11 cellular contexts compared by ENCODE assay signal in genomic region chr3:16148783-16149182, GRCh38. TPM values are rescaled to one million over a fixed set of nuclear protein-coding genes. Genes with fewer than 3 reads are reported as not detected.
A peak's percentile ranks its signal among the peaks of the same experiment; 100 is the strongest.
DNase-seq lines count a peak whose midpoint lies in the region; ATAC-seq and TF ChIP-seq lines count a peak whose summit lies in the region.
"Had no signal": no experiment of that assay in that cellular context is flagged by ENCODE, and none has a peak within 500 bp of the region (broad histone marks: within the 10 kb centered on the region; RNA-seq: fewer than 3 reads in every experiment).

No MANE protein-coding gene starts in this region.

- no peaks in the 10 kb centered on the region for H3K36me3 ChIP-seq in smooth muscle cell (ENCODE audit: low read depth)

- no peaks in the 10 kb centered on the region for H3K4me1 Mint-ChIP-seq in stimulated activated effector memory CD8-positive, alpha-beta T cell treated with anti-CD3 and anti-CD28 coated beads, Interleukin-12 subunit alpha, Interleukin-12 subunit beta, amount 100 ng/mL, for 72 hours
- H3K4me1 Mint-ChIP-seq in activated CD8-positive, alpha-beta memory T cell treated with anti-CD3 and anti-CD28 coated beads, Interleukin-2, amount 10 ng/mL, durations not matched to agents 7 days and 5 days, result no peaks in the 10 kb centered on the region
- H3K4me1 Mint-ChIP-seq: activated naive CD4-positive, alpha-beta T cell treated with anti-CD3 and anti-CD28 coated beads, Interleukin-2, amount 50 U/mL, for 24 hours had no signal

- no peak overlapping the region for H3K4me2 ChIP-seq in smooth muscle cell
- H3K4me2 ChIP-seq: SK-N-SH had no signal

- 63% methylated on average over 4 of the region's 4 CpGs for WGBS in smooth muscle cell (ENCODE audit: low lambda C conversion rate)

- H3K27ac ChIP-seq in smooth muscle cell (ENCODE audit: low read depth), result no peak overlapping the region

- no peaks in the 10 kb centered on the region for H4K20me1 ChIP-seq in smooth muscle cell (ENCODE audit: low read depth)

- TF ChIP-seq CTCF in smooth muscle cell (IDR thresholded peaks at IDR 0.05; ENCODE audit: borderline replicate concordance, insufficient read depth, poor library complexity, severe bottlenecking), result no peak

- no peak overlapping the region for H3K9ac ChIP-seq in smooth muscle cell (ENCODE audit: low read depth)
- H3K9ac ChIP-seq: SK-N-SH had no signal

- CTCF ChIA-PET in activated CD8-positive, alpha-beta memory T cell treated with anti-CD3 and anti-CD28 coated beads, Interleukin-2, amount 10 ng/mL, durations not matched to agents 7 days and 5 days (lab: Charles Lee), result no interaction called here

- no peak overlapping the region for H2AFZ ChIP-seq in smooth muscle cell (ENCODE audit: low read depth)

- H3K27me3 Mint-ChIP-seq in activated CD8-positive, alpha-beta memory T cell treated with anti-CD3 and anti-CD28 coated beads, Interleukin-2, amount 10 ng/mL, durations not matched to agents 7 days and 5 days, result peaks cover 11% of the 10 kb centered on the region

- ATAC-seq in left ventricle myocardium superior (peak; percentile 83), GM18498 (IDR thresholded peaks at IDR 0.05; ENCODE audit: unreplicated experiment) (no peak)
- ATAC-seq in stimulated activated effector memory CD8-positive, alpha-beta T cell treated with anti-CD3 and anti-CD28 coated beads, Interleukin-12 subunit alpha, Interleukin-12 subunit beta, amount 100 ng/mL, for 72 hours, result no peak
- no peak for ATAC-seq in activated CD8-positive, alpha-beta memory T cell treated with anti-CD3 and anti-CD28 coated beads, Interleukin-2, amount 10 ng/mL, durations not matched to agents 7 days and 5 days

- H3K9me3 Mint-ChIP-seq in stimulated activated effector memory CD8-positive, alpha-beta T cell treated with anti-CD3 and anti-CD28 coated beads, Interleukin-12 subunit alpha, Interleukin-12 subunit beta, amount 100 ng/mL, for 72 hours, result peaks cover 3% of the 10 kb centered on the region
- H3K9me3 Mint-ChIP-seq in activated CD8-positive, alpha-beta memory T cell treated with anti-CD3 and anti-CD28 coated beads, Interleukin-2, amount 10 ng/mL, durations not matched to agents 7 days and 5 days (ENCODE audit: low read depth), result peaks cover 9% of the 10 kb centered on the region

- H3K4me3 ChIP-seq in smooth muscle cell, result no peak overlapping the region

- intact Hi-C loops in left ventricle myocardium superior (cut with micrococcal nuclease), result no loop called here

- H3K27me3 ChIP-seq in smooth muscle cell (ENCODE audit: low read depth), result no peaks in the 10 kb centered on the region

- H3K79me2 ChIP-seq in smooth muscle cell (ENCODE audit: low read depth), result no peaks in the 10 kb centered on the region

- no peak overlapping the region for H3K4me3 Mint-ChIP-seq in stimulated activated effector memory CD8-positive, alpha-beta T cell treated with anti-CD3 and anti-CD28 coated beads, Interleukin-12 subunit alpha, Interleukin-12 subunit beta, amount 100 ng/mL, for 72 hours
- no peak overlapping the region for H3K4me3 Mint-ChIP-seq in activated CD8-positive, alpha-beta memory T cell treated with anti-CD3 and anti-CD28 coated beads, Interleukin-2, amount 10 ng/mL, durations not matched to agents 7 days and 5 days
- H3K4me3 Mint-ChIP-seq: activated naive CD4-positive, alpha-beta T cell treated with anti-CD3 and anti-CD28 coated beads, Interleukin-2, amount 50 U/mL, for 24 hours had no signal

- DNase-seq in HCEC 1CT (peak; percentile 87), astrocyte of the hippocampus (ENCODE audit: low read depth, low spot score) (peak; percentile 80), left ventricle myocardium superior (peak; percentile 65), smooth muscle cell (lab: John Stamatoyannopoulos, UW; ENCODE audit: unreplicated experiment) (no peak)
- DNase-seq in stimulated activated effector memory CD8-positive, alpha-beta T cell treated with anti-CD3 and anti-CD28 coated beads, Interleukin-12 subunit alpha, Interleukin-12 subunit beta, amount 100 ng/mL, for 72 hours (ENCODE audit: low spot score in 2 of 2), result no peak
- DNase-seq in activated CD8-positive, alpha-beta memory T cell treated with anti-CD3 and anti-CD28 coated beads, Interleukin-2, amount 10 ng/mL, durations not matched to agents 7 days and 5 days, result no peak
- DNase-seq in stimulated activated CD4-positive, alpha-beta T cell treated with anti-CD3 and anti-CD28 coated beads, Interleukin-4, amount 100 ng/mL, for 4 hours, result no peak
- DNase-seq: SK-N-SH had no signal

- H3K36me3 Mint-ChIP-seq in stimulated activated effector memory CD8-positive, alpha-beta T cell treated with anti-CD3 and anti-CD28 coated beads, Interleukin-12 subunit alpha, Interleukin-12 subunit beta, amount 100 ng/mL, for 72 hours, result no peaks in the 10 kb centered on the region
- H3K36me3 Mint-ChIP-seq in activated CD8-positive, alpha-beta memory T cell treated with anti-CD3 and anti-CD28 coated beads, Interleukin-2, amount 10 ng/mL, durations not matched to agents 7 days and 5 days, result no peaks in the 10 kb centered on the region

- no peaks in the 10 kb centered on the region for H3K9me3 ChIP-seq in smooth muscle cell (replicated peaks; ENCODE audit: low read depth)

- H3K4me1 ChIP-seq in smooth muscle cell (ENCODE audit: low read depth), result no peaks in the 10 kb centered on the region

- no peaks in the 10 kb centered on the region for H3F3A ChIP-seq in smooth muscle cell (ENCODE audit: low read depth)

- H3K27ac Mint-ChIP-seq in stimulated activated effector memory CD8-positive, alpha-beta T cell treated with anti-CD3 and anti-CD28 coated beads, Interleukin-12 subunit alpha, Interleukin-12 subunit beta, amount 100 ng/mL, for 72 hours, result peak overlapping the region; percentile 60
- H3K27ac Mint-ChIP-seq in activated CD8-positive, alpha-beta memory T cell treated with anti-CD3 and anti-CD28 coated beads, Interleukin-2, amount 10 ng/mL, durations not matched to agents 7 days and 5 days, result no peak overlapping the region
- H3K27ac Mint-ChIP-seq: activated naive CD4-positive, alpha-beta T cell treated with anti-CD3 and anti-CD28 coated beads, Interleukin-2, amount 50 U/mL, for 24 hours had no signal

RNA-seq across cellular contexts. Expression of gene GALNT15, which starts 25.7 kb away (rescaled TPM):
- total RNA-seq in left ventricle myocardium superior, result 7.0 TPM
- not detected for total RNA-seq in activated CD8-positive, alpha-beta memory T cell treated with anti-CD3 and anti-CD28 coated beads, Interleukin-2, amount 10 ng/mL, durations not matched to agents 7 days and 5 days
- total RNA-seq in smooth muscle cell, result 0.22 and 1.3 TPM in 2 replicates
- 0.45 and 0.85 TPM in 2 replicates for polyA plus RNA-seq in smooth muscle cell
- total RNA-seq: mononuclear cell had no signal

Comparison
In these comparisons a context has a peak if more than half of its experiments do, and no peak if none do; other contexts are left out.
1. DNase-seq: peak in HCEC 1CT (single experiment), astrocyte of the hippocampus (single experiment) and left ventricle myocardium superior (single experiment); none in stimulated activated effector memory CD8-positive, alpha-beta T cell treated with anti-CD3 and anti-CD28 coated beads, Interleukin-12 subunit alpha, Interleukin-12 subunit beta, amount 100 ng/mL, for 72 hours (0 of 2), activated CD8-positive, alpha-beta memory T cell treated with anti-CD3 and anti-CD28 coated beads, Interleukin-2, amount 10 ng/mL, durations not matched to agents 7 days and 5 days (single experiment), stimulated activated CD4-positive, alpha-beta T cell treated with anti-CD3 and anti-CD28 coated beads, Interleukin-4, amount 100 ng/mL, for 4 hours (0 of 2) and smooth muscle cell (single experiment).